ENCODE assay signal across 15 cellular contexts in the genomic region with DNA sequence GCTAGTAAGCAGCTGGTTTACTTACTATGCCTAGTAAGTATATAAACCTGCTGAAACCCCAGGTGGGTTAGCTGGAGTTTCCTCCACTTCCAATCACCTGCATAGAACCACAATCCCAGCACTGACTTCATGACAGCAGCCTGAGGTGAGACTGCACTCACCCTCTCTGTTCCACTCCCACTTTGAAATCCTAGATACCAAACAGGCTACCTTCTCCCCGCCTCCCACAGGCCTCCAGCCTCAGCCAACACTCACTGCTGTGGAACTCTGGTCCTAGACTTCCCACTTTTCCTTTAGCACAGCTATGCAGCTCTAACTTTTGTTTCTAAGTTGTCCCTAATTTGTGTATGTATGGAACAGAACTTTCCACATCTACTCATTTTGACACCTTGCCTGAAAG.
A peak's percentile ranks its signal among the peaks of the same experiment; 100 is the strongest.
DNase-seq lines count a peak whose midpoint lies in the region; ATAC-seq, FAIRE-seq and TF ChIP-seq lines count a peak whose summit lies in the region.
"Had no signal": no experiment of that assay in that cellular context is flagged by ENCODE, and none has a peak within 500 bp of the region (broad histone marks: within the 10 kb centered on the region; RNA-seq: fewer than 3 reads in every experiment).

No MANE protein-coding gene starts in this region.

- FAIRE-seq in frontal cortex (lab: Jason Lieb, UNC): no peak
- FAIRE-seq: GM18507, HepG2 had no signal

- CTCF ChIA-PET in WTC11 (lab: Charles Lee): no interaction called here

- DNase-seq in activated CD4-positive, alpha-beta T cell treated with anti-CD3 and anti-CD28 coated beads, Interleukin-2, amount 10 ng/mL, durations not matched to agents 24 days and 14 days: peak; percentile 39
- DNase-seq in activated CD4-positive, alpha-beta T cell treated with anti-CD3 and anti-CD28 coated beads for 4 hours: no peak
- DNase-seq in WTC11 (ENCODE audit: low spot score) (no peak), foreskin keratinocyte (no peak), nucleus accumbens (lab: John Stamatoyannopoulos, UW) (no peak), frontal cortex (ENCODE audit: low spot score in 2 of 2) (no peak)
- no peak for DNase-seq in effector memory CD8-positive, alpha-beta T cell
- DNase-seq: CD8-positive, alpha-beta memory T cell; DMS 273 treated with DMSO at 0.1 percent for 48 hours; H7; HFFc6 had no signal

- H3K27ac ChIP-seq in foreskin keratinocyte: no peak overlapping the region
- H3K27ac ChIP-seq: 22Rv1 had no signal

- ATAC-seq in WTC11: peak; percentile 64
- peak; percentile 16 for ATAC-seq in foreskin keratinocyte
- ATAC-seq in effector memory CD8-positive, alpha-beta T cell (replicated peaks): no peak
- ATAC-seq: HepG2 had no signal

- TF ChIP-seq CTCF in WTC11 (IDR thresholded peaks at IDR 0.05): no peak
- TF ChIP-seq CTCF in foreskin keratinocyte (conservative IDR thresholded peaks at IDR 0.05): no peak

- no peak overlapping the region for H3K4me3 Mint-ChIP-seq in activated CD4-positive, alpha-beta T cell treated with anti-CD3 and anti-CD28 coated beads, Interleukin-2, amount 10 ng/mL, durations not matched to agents 24 days and 14 days
- H3K4me3 Mint-ChIP-seq in WTC11: no peak overlapping the region
- H3K4me3 Mint-ChIP-seq in effector memory CD8-positive, alpha-beta T cell: no peak overlapping the region
- H3K4me3 Mint-ChIP-seq: CD14-positive monocyte; CD8-positive, alpha-beta memory T cell; HFFc6 had no signal

- no peaks in the 10 kb centered on the region for H3K36me3 Mint-ChIP-seq in activated CD4-positive, alpha-beta T cell treated with anti-CD3 and anti-CD28 coated beads, Interleukin-2, amount 10 ng/mL, durations not matched to agents 24 days and 14 days (ENCODE audit: low read depth)
- H3K36me3 Mint-ChIP-seq in WTC11: no peaks in the 10 kb centered on the region
- H3K36me3 Mint-ChIP-seq in effector memory CD8-positive, alpha-beta T cell (ENCODE audit: insufficient read depth): no peaks in the 10 kb centered on the region
- H3K36me3 Mint-ChIP-seq: CD14-positive monocyte; CD8-positive, alpha-beta memory T cell had no signal

- H3K4me1 ChIP-seq in foreskin keratinocyte: no peaks in the 10 kb centered on the region

- no peak overlapping the region for H3K27ac Mint-ChIP-seq in activated CD4-positive, alpha-beta T cell treated with anti-CD3 and anti-CD28 coated beads, Interleukin-2, amount 10 ng/mL, durations not matched to agents 24 days and 14 days
- no peak overlapping the region for H3K27ac Mint-ChIP-seq in WTC11
- no peak overlapping the region for H3K27ac Mint-ChIP-seq in effector memory CD8-positive, alpha-beta T cell
- H3K27ac Mint-ChIP-seq: CD14-positive monocyte, HFFc6 had no signal

- H3K4me1 Mint-ChIP-seq in activated CD4-positive, alpha-beta T cell treated with anti-CD3 and anti-CD28 coated beads, Interleukin-2, amount 10 ng/mL, durations not matched to agents 24 days and 14 days: no peaks in the 10 kb centered on the region
- peaks cover 4% of the 10 kb centered on the region for H3K4me1 Mint-ChIP-seq in WTC11
- H3K4me1 Mint-ChIP-seq in effector memory CD8-positive, alpha-beta T cell (ENCODE audit: low read depth in 2 of 2): no peaks in the 10 kb centered on the region
- H3K4me1 Mint-ChIP-seq: CD14-positive monocyte; CD8-positive, alpha-beta memory T cell had no signal

- H3K27me3 Mint-ChIP-seq in activated CD4-positive, alpha-beta T cell treated with anti-CD3 and anti-CD28 coated beads, Interleukin-2, amount 10 ng/mL, durations not matched to agents 24 days and 14 days: peaks cover 8% of the 10 kb centered on the region
- no peaks in the 10 kb centered on the region for H3K27me3 Mint-ChIP-seq in WTC11 (ENCODE audit: low read depth)
- H3K27me3 Mint-ChIP-seq in effector memory CD8-positive, alpha-beta T cell: peaks cover 9 to 16% of the 10 kb centered on the region in 2 donors

- POLR2A ChIA-PET in WTC11 (lab: Charles Lee): no interaction called here

- H3K9me3 Mint-ChIP-seq in activated CD4-positive, alpha-beta T cell treated with anti-CD3 and anti-CD28 coated beads, Interleukin-2, amount 10 ng/mL, durations not matched to agents 24 days and 14 days: no peaks in the 10 kb centered on the region
- H3K9me3 Mint-ChIP-seq in WTC11: no peaks in the 10 kb centered on the region
- no peaks in the 10 kb centered on the region for H3K9me3 Mint-ChIP-seq in effector memory CD8-positive, alpha-beta T cell
- H3K9me3 Mint-ChIP-seq: CD8-positive, alpha-beta memory T cell; HFFc6 had no signal

- intact Hi-C loops in activated CD4-positive, alpha-beta T cell treated with anti-CD3 and anti-CD28 coated beads, Interleukin-2, amount 10 ng/mL, durations not matched to agents 24 days and 14 days (cut with micrococcal nuclease): no loop called here

- peaks cover 8% of the 10 kb centered on the region for H3K27me3 ChIP-seq in foreskin keratinocyte

TF ChIP-seq in WTC11, 78 proteins besides CTCF, POLR2A, EP300 and RAD21:
- TF ChIP-seq, protein P1, sequence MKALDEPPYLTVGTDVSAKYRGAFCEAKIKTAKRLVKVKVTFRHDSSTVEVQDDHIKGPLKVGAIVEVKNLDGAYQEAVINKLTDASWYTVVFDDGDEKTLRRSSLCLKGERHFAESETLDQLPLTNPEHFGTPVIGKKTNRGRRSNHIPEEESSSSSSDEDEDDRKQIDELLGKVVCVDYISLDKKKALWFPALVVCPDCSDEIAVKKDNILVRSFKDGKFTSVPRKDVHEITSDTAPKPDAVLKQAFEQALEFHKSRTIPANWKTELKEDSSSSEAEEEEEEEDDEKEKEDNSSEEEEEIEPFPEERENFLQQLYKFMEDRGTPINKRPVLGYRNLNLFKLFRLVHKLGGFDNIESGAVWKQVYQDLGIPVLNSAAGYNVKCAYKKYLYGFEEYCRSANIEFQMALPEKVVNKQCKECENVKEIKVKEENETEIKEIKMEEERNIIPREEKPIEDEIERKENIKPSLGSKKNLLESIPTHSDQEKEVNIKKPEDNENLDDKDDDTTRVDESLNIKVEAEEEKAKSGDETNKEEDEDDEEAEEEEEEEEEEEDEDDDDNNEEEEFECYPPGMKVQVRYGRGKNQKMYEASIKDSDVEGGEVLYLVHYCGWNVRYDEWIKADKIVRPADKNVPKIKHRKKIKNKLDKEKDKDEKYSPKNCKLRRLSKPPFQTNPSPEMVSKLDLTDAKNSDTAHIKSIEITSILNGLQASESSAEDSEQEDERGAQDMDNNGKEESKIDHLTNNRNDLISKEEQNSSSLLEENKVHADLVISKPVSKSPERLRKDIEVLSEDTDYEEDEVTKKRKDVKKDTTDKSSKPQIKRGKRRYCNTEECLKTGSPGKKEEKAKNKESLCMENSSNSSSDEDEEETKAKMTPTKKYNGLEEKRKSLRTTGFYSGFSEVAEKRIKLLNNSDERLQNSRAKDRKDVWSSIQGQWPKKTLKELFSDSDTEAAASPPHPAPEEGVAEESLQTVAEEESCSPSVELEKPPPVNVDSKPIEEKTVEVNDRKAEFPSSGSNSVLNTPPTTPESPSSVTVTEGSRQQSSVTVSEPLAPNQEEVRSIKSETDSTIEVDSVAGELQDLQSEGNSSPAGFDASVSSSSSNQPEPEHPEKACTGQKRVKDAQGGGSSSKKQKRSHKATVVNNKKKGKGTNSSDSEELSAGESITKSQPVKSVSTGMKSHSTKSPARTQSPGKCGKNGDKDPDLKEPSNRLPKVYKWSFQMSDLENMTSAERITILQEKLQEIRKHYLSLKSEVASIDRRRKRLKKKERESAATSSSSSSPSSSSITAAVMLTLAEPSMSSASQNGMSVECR (CRISPR knock-in tag; IDR thresholded peaks at IDR 0.05; ENCODE audit: borderline replicate concordance): no peak
- TF ChIP-seq JAZF1 (CRISPR knock-in tag; IDR thresholded peaks at IDR 0.05) (no peak), HMGA2 (CRISPR knock-in tag; IDR thresholded peaks at IDR 0.05) (no peak), CREB1 (CRISPR knock-in tag; IDR thresholded peaks at IDR 0.05) (no peak), NFATC4 (CRISPR knock-in tag; IDR thresholded peaks at IDR 0.05) (no peak), FOXP1 (CRISPR knock-in tag; IDR thresholded peaks at IDR 0.05; ENCODE audit: borderline replicate concordance) (no peak)
